12 cellular contexts compared by ENCODE assay signal in the genomic region with DNA sequence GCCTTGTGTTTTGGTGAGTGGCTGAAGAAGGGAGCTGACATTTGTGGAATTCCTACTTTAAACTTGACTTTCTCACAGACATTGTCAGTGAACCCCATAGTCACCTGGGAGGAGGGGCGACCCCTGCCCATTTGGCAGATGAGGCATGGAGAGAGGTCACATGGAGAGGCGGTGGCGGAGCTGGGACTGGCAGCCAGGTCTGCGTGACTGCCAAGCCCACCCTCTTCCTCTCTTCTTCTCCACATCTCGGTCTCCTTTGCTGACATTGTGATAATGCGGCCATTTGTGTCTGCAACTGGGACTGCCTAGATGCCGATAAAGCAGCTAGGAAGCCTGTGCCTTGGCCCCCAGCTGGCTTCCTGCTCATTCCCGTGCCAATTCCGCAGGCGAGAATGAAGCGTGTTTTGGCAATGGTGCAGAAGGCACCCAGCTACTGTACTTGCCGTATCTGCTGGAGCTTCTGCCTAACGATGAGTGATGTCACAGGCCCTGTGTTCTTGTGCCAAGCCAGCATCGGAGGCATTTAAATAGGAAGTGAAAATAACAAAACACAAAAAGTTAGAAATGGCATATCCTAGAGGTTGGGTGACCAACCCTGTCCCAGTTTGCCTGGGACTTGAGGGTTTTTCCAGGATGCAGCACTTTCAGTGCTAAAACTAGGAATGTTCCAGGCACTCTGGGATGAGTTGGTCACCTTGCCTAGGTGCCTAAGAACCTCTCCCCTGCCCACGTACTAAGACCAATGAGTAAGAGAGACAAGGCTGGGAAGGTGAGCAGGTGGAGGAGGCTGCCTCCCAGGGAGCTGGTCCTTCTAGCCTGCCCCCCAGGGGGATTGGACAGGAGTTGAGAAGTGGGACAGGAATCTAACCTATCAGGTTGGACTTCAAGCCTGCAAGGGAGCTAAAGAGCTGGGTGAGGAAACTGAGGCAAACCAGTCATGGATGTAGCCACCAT. TPM values are rescaled to one million over a fixed set of nuclear protein-coding genes. Genes with fewer than 3 reads are reported as not detected.
DNase-seq lines count a peak whose midpoint lies in the region; ATAC-seq, FAIRE-seq and TF ChIP-seq lines count a peak whose summit lies in the region.
"Had no signal": no experiment of that assay in that cellular context is flagged by ENCODE, and none has a peak within 500 bp of the region (broad histone marks: within the 10 kb centered on the region; RNA-seq: fewer than 3 reads in every experiment).

No MANE protein-coding gene starts in this region.

- intact Hi-C loops in ovary (cut with DNase I), result no loop called here

- H3K9me3 ChIP-seq in ovary, result no peaks in the 10 kb centered on the region
- H3K9me3 ChIP-seq: HAP-1, neutrophil had no signal

- H3K27ac Mint-ChIP-seq in effector memory CD8-positive, alpha-beta T cell, result no peak overlapping the region
- H3K27ac Mint-ChIP-seq in progenitor cell of endocrine pancreas, result peak overlapping the region; percentile 84

- WGBS in ovary, 3 donors, result 44 to 59% (median 57%) methylated on average over 15 of the region's 15 CpGs

- in situ Hi-C loops in GM13976 (cut with MboI; ENCODE audit: low sequenced_read_pairs, unreplicated experiment), result no loop called here

- H3K9me3 Mint-ChIP-seq in effector memory CD8-positive, alpha-beta T cell, result no peaks in the 10 kb centered on the region
- H3K9me3 Mint-ChIP-seq in progenitor cell of endocrine pancreas (ENCODE audit: low read depth), result no peaks in the 10 kb centered on the region

- H3K27me3 Mint-ChIP-seq in effector memory CD8-positive, alpha-beta T cell, result peaks cover 0 to 32% of the 10 kb centered on the region in 2 donors
- no peaks in the 10 kb centered on the region for H3K27me3 Mint-ChIP-seq in progenitor cell of endocrine pancreas

- no peak overlapping the region for H3K4me3 Mint-ChIP-seq in effector memory CD8-positive, alpha-beta T cell
- H3K4me3 Mint-ChIP-seq in progenitor cell of endocrine pancreas (ENCODE audit: low read depth), result no peak overlapping the region

- no peak for FAIRE-seq in HTR-8/SVneo (lab: Jason Lieb, UNC)

- no peak for TF ChIP-seq EP300 in ovary (IDR thresholded peaks at IDR 0.05)

- TF ChIP-seq POLR2A in ovary (IDR thresholded peaks at IDR 0.05), result no peak

- no peaks in the 10 kb centered on the region for H3K27me3 ChIP-seq in ovary

- no peak overlapping the region for H3K27ac ChIP-seq in ovary
- H3K27ac ChIP-seq: KMS-11, neutrophil had no signal

- DNase-seq in GM13976 (ENCODE audit: low spot score) (peak; percentile 76), NAMALWA (ENCODE audit: low spot score) (peak; percentile 55), progenitor cell of endocrine pancreas (ENCODE audit: low spot score, unreplicated experiment) (no peak), ovary (no peak), HTR-8/SVneo (ENCODE audit: insufficient read length, low spot score) (no peak), cortex of kidney (lab: John Stamatoyannopoulos, UW) (no peak), NCI-H146 treated with DMSO at 0.1 percent for 48 hours (lab: John Stamatoyannopoulos, UW; ENCODE audit: unreplicated experiment) (no peak)
- DNase-seq in effector memory CD8-positive, alpha-beta T cell, result no peak
- DNase-seq: activated effector memory CD4-positive, alpha-beta T cell treated with anti-CD3 and anti-CD28 coated beads, Interleukin-2, amount 50 U/mL, for 16 hours had no signal

- TF ChIP-seq CTCF in GM13976 (IDR thresholded peaks at IDR 0.05; ENCODE audit: borderline replicate concordance, control extremely low read depth, extremely low read depth, insufficient read depth, missing control alignments) (no peak), progenitor cell of endocrine pancreas (IDR thresholded peaks at IDR 0.05; ENCODE audit: unreplicated experiment) (no peak), ovary (IDR thresholded peaks at IDR 0.05) (no peak)

- no peaks in the 10 kb centered on the region for H3K36me3 ChIP-seq in ovary
- H3K36me3 ChIP-seq: HAP-1, neutrophil had no signal

- H3K4me3 ChIP-seq in ovary, result no peak overlapping the region
- H3K4me3 ChIP-seq: HAP-1 had no signal

- peaks cover 5% of the 10 kb centered on the region for H3K4me1 ChIP-seq in ovary (ENCODE audit: insufficient read depth)
- H3K4me1 ChIP-seq: HAP-1 had no signal

- H3K4me1 Mint-ChIP-seq in effector memory CD8-positive, alpha-beta T cell (ENCODE audit: low read depth in 2 of 2), result no peaks in the 10 kb centered on the region
- no peaks in the 10 kb centered on the region for H3K4me1 Mint-ChIP-seq in progenitor cell of endocrine pancreas (ENCODE audit: low read depth)

- peak; percentile 26 for ATAC-seq in effector memory CD8-positive, alpha-beta T cell (replicated peaks)

- no peaks in the 10 kb centered on the region for H3K36me3 Mint-ChIP-seq in effector memory CD8-positive, alpha-beta T cell (ENCODE audit: insufficient read depth)
- no peaks in the 10 kb centered on the region for H3K36me3 Mint-ChIP-seq in progenitor cell of endocrine pancreas (ENCODE audit: insufficient read depth)

RNA-seq across cellular contexts. Expression of a gene that starts 23.6 kb away (rescaled TPM):
- total RNA-seq in progenitor cell of endocrine pancreas (2.2 and 2.5 TPM in 2 replicates), ovary (10 to 100 TPM; 14.7 to 63.4 (median 52.8) TPM)
- 10 to 100 TPM; 25.2 to 27.2 TPM for polyA plus RNA-seq in ovary

RNA-seq across cellular contexts. Expression of a gene that starts 29.5 kb away (rescaled TPM):
- total RNA-seq in progenitor cell of endocrine pancreas, result 71.6 and 86.4 TPM in 2 replicates
- total RNA-seq in ovary, result 1 to 10 TPM in 3 of 7 donors, under 1 TPM in 4; 0.57 to 1.7 (median 1.00) TPM
- 1 to 10 TPM in 1 of 2 donors, under 1 TPM in 1; 0.29 to 1.5 TPM for polyA plus RNA-seq in ovary

RNA-seq across cellular contexts. Expression of a gene that starts 52.7 kb away (rescaled TPM):
- total RNA-seq in progenitor cell of endocrine pancreas (not detected in 2 replicates), ovary (10 to 100 TPM in 1 of 7 donors, 1 to 10 TPM in 2, under 1 TPM in 1, not detected in 3; 0.94 to 22.5 (median 1.4) TPM)
- not detected for polyA plus RNA-seq in ovary

Comparison
In these comparisons a context has a peak if more than half of its experiments do, and no peak if none do; other contexts are left out.
1. DNase-seq: peak in GM13976 (single experiment) and NAMALWA (single experiment); none in effector memory CD8-positive, alpha-beta T cell (0 of 3), progenitor cell of endocrine pancreas (single experiment), ovary (0 of 5), HTR-8/SVneo (single experiment), cortex of kidney (single experiment) and NCI-H146 treated with DMSO at 0.1 percent for 48 hours (single experiment).
2. RNA of a gene that starts 29.5 kb away (total RNA-seq): 71.6 to 86.4 TPM in progenitor cell of endocrine pancreas; 0.57 to 1.7 TPM in ovary; every median in the first group is over 10 times any median in the second.